In genomic region chr20:64223526-64224067, GRCh38 we compare ENCODE assay signal across 11 cellular contexts. TPM values are rescaled to one million over a fixed set of nuclear protein-coding genes. Genes with fewer than 3 reads are reported as not detected.
DNase-seq lines count a peak whose midpoint lies in the region; ATAC-seq, FAIRE-seq and TF ChIP-seq lines count a peak whose summit lies in the region.
"Had no signal": no experiment of that assay in that cellular context is flagged by ENCODE, and none has a peak within 500 bp of the region (broad histone marks: within the 10 kb centered on the region; RNA-seq: fewer than 3 reads in every experiment).

No MANE protein-coding gene starts in this region.

- peak overlapping the region; percentile 14; the same call in 1 of the 2 replicates for H2BK15ac ChIP-seq in H1 (ENCODE audit: low read length)

- no peak overlapping the region for H3K4ac ChIP-seq in H1 (replicated peaks; ENCODE audit: insufficient read length, low read depth, low read length)

- ATAC-seq in GM18517 (IDR thresholded peaks at IDR 0.05; ENCODE audit: unreplicated experiment), result no peak
- ATAC-seq in GM18907 (IDR thresholded peaks at IDR 0.05; ENCODE audit: unreplicated experiment), result no peak

- no peaks in the 10 kb centered on the region for H3K9me3 ChIP-seq in H1 (ENCODE audit: insufficient read depth in 2 of 2, low read depth in 1 of 2, low read length in 1 of 2)

- TF ChIP-seq EP300 in H1 (IDR thresholded peaks at IDR 0.05; ENCODE audit: borderline replicate concordance in 1 of 2, low read depth in 2 of 2, low read length in 2 of 2), result peak in 1 of 2 experiments; percentile 66; a peak in 1 of 3 replicates

- TF ChIP-seq CTCF in H1 (IDR thresholded peaks at IDR 0.05; ENCODE audit: control extremely low read depth in 1 of 3, insufficient read depth in 1 of 3, low read depth in 1 of 3, low read length in 3 of 3) (peak; percentile 88 to 91 (median 90)), mesothelial cell of epicardium (IDR thresholded peaks at IDR 0.05; ENCODE audit: unreplicated experiment) (no peak)

- POLR2A ChIA-PET in H1 (lab: Charles Lee; ENCODE audit: partially characterized antibody), result interaction anchor here (0.9 to 2.1 kb wide), 4 partner anchors 14 to 85 kb away, joined by 4 to 11 read pairs (median 5); partner anchors contain the start of gene PCMTD2

- no peak overlapping the region for H3K27ac ChIP-seq in H1 (ENCODE audit: low read depth, low read length)

- H4K20me1 ChIP-seq in H1 (replicated peaks in 1 of 2; ENCODE audit: control insufficient read depth in 1 of 2, insufficient read depth in 2 of 2, low read length in 2 of 2), result no peaks in the 10 kb centered on the region

- peak overlapping the region; percentile 45; the same call in 1 of the 2 replicates for H2BK12ac ChIP-seq in H1 (ENCODE audit: low read depth, low read length)

- H3K56ac ChIP-seq in H1 (replicated peaks; ENCODE audit: insufficient read length, low read depth, low read length), result no peak overlapping the region

- H3K27me3 ChIP-seq in H1 (replicated peaks in 1 of 4; ENCODE audit: control insufficient read depth in 3 of 4, extremely low read depth in 1 of 4, insufficient read depth in 3 of 4, low read length in 3 of 4), result no peaks in the 10 kb centered on the region

- H2BK5ac ChIP-seq in H1 (ENCODE audit: low read depth, low read length), result peak overlapping the region; percentile 89; the same call in 1 of the 2 replicates

- peaks cover 0 to 12% (median 10%) of the 10 kb centered on the region in 4 experiments; a peak in 6 of 7 replicates for H3K4me1 ChIP-seq in H1 (replicated peaks in 1 of 4; ENCODE audit: control insufficient read depth in 3 of 4, insufficient read depth in 4 of 4, low read length in 3 of 4)

- H3K4me3 Mint-ChIP-seq in mesothelial cell of epicardium, result peak overlapping the region; percentile 7
- H3K4me3 Mint-ChIP-seq: activated naive CD4-positive, alpha-beta T cell treated with anti-CD3 and anti-CD28 coated beads, Interleukin-2, amount 50 U/mL, for 24 hours had no signal

- H2BK20ac ChIP-seq in H1 (ENCODE audit: low read length), result peak overlapping the region; percentile 18; the same call in 1 of the 2 replicates

- 0 out of 2 replicates have a peak overlapping the region, but pooled peaks have one; percentile 19 for H2AFZ ChIP-seq in H1 (ENCODE audit: low read length)

- peak overlapping the region; percentile 0 for H4K5ac ChIP-seq in H1 (ENCODE audit: insufficient read length, low read depth, low read length)

- TF ChIP-seq RAD21 in H1 (IDR thresholded peaks at IDR 0.05 in 1 of 2, conservative IDR thresholded peaks at IDR 0.05 in 1 of 2; ENCODE audit: low read depth in 2 of 2, low read length in 2 of 2), result peak; percentile 67 to 78

- no peaks in the 10 kb centered on the region for H3K79me2 ChIP-seq in H1 (ENCODE audit: control insufficient read depth in 1 of 2, insufficient read depth in 2 of 2, low read length in 2 of 2)

- H4K91ac ChIP-seq in H1 (replicated peaks; ENCODE audit: insufficient read length, low read length), result peak overlapping the region; percentile 47

- H3K4me2 ChIP-seq in H1 (ENCODE audit: insufficient read depth in 1 of 2, low read depth in 2 of 2, low read length in 2 of 2), result peak overlapping the region; percentile 57 to 61

- peak overlapping the region; percentile 4; the same call in 1 of the 2 replicates for H4K8ac ChIP-seq in H1 (ENCODE audit: extremely low read depth, insufficient read depth, low read length)

- H3K27ac Mint-ChIP-seq in mesothelial cell of epicardium, result peak overlapping the region; percentile 97
- H3K27ac Mint-ChIP-seq: activated naive CD4-positive, alpha-beta T cell treated with anti-CD3 and anti-CD28 coated beads, Interleukin-2, amount 50 U/mL, for 24 hours had no signal

- no peaks in the 10 kb centered on the region for H3K9me3 Mint-ChIP-seq in mesothelial cell of epicardium
- H3K9me3 Mint-ChIP-seq: activated naive CD4-positive, alpha-beta T cell treated with anti-CD3 and anti-CD28 coated beads, Interleukin-2, amount 50 U/mL, for 24 hours had no signal

- peaks cover 15% of the 10 kb centered on the region for H3K27me3 Mint-ChIP-seq in mesothelial cell of epicardium (ENCODE audit: low read depth)
- H3K27me3 Mint-ChIP-seq: activated naive CD4-positive, alpha-beta T cell treated with anti-CD3 and anti-CD28 coated beads, Interleukin-2, amount 50 U/mL, for 24 hours had no signal

- WGBS in H1 (ENCODE audit: extremely low coverage in 1 of 2, insufficient coverage in 1 of 2, insufficient read length in 1 of 2, insufficient replicate concordance in 2 of 2, low coverage in 1 of 2, low lambda C conversion rate in 2 of 2, missing lambda C conversion rate in 1 of 2), 2 experiments, result 25% methylated on average over 13 of the region's 13 CpGs; no CpG with 5 or more reads in 1 of the 2 experiments

- no peak overlapping the region for H2BK120ac ChIP-seq in H1 (replicated peaks; ENCODE audit: low read depth, low read length)

- H3K14ac ChIP-seq in H1 (ENCODE audit: insufficient read length), result no peak overlapping the region

- H3K23me2 ChIP-seq in H1 (ENCODE audit: low read depth, low read length), result no peaks in the 10 kb centered on the region

- H2AK5ac ChIP-seq in H1 (ENCODE audit: low read depth, low read length), result no peak overlapping the region

- no peaks in the 10 kb centered on the region for H3K36me3 Mint-ChIP-seq in mesothelial cell of epicardium
- H3K36me3 Mint-ChIP-seq: activated naive CD4-positive, alpha-beta T cell treated with anti-CD3 and anti-CD28 coated beads, Interleukin-2, amount 50 U/mL, for 24 hours had no signal

- no peak overlapping the region for H3K23ac ChIP-seq in H1 (ENCODE audit: insufficient read length)

- peaks cover 37% of the 10 kb centered on the region for H3K4me1 Mint-ChIP-seq in mesothelial cell of epicardium

- no peaks in the 10 kb centered on the region for H3K36me3 ChIP-seq in H1 (ENCODE audit: control insufficient read depth in 2 of 4, insufficient read depth in 4 of 4, low read length in 3 of 4)

- TF ChIP-seq POLR2A in H1 (IDR thresholded peaks at IDR 0.05; ENCODE audit: control extremely low read depth in 1 of 2, low read depth in 2 of 2, low read length in 2 of 2), result no peak

- H3K18ac ChIP-seq in H1 (ENCODE audit: extremely low read depth, low read length), result peak overlapping the region; percentile 49

- FAIRE-seq in H1 (lab: Jason Lieb, UNC), result no peak
- FAIRE-seq: RCC 7860 had no signal

- no peaks in the 10 kb centered on the region for H3K79me1 ChIP-seq in H1 (ENCODE audit: low read depth, low read length)

- H3K9ac ChIP-seq in H1 (replicated peaks in 1 of 4; ENCODE audit: extremely low read depth in 1 of 4, low read depth in 3 of 4, low read length in 3 of 4), result peak overlapping the region in 1 of 4 experiments; percentile 26; a peak in 1 of 7 replicates

- H3K4me3 ChIP-seq in H1 (ENCODE audit: extremely low read depth in 1 of 4, insufficient read depth in 2 of 4, low read depth in 3 of 4, low read length in 4 of 4), result no peak overlapping the region; a peak in 1 of 8 replicates

- CTCF ChIA-PET in H1 (lab: Charles Lee; ENCODE audit: partially characterized antibody), result interaction anchor here (0.9 to 3.9 kb wide), 30 partner anchors 10 to 170 kb away, joined by 3 to 41 read pairs (median 6); partner anchors contain the start of genes LKAAEAR1 and PCMTD2

- peak; percentile 80 for DNase-seq in DMS79 (lab: John Stamatoyannopoulos, UW)
- peak; percentile 90 for DNase-seq in NCI-H2107 treated with DMSO at 0.1 percent for 48 hours (lab: John Stamatoyannopoulos, UW; ENCODE audit: unreplicated experiment)
- peak; percentile 63 to 88 for DNase-seq in H1 (ENCODE audit: low read depth in 1 of 2, low spot score in 2 of 2)
- DNase-seq in mesothelial cell of epicardium (ENCODE audit: low spot score in 2 of 2, unreplicated experiment in 2 of 2), result peak; percentile 56 to 72
- DNase-seq in cerebellar cortex (ENCODE audit: low spot score), result no peak
- DNase-seq in AML-193 (lab: John Stamatoyannopoulos, UW), result no peak

TF ChIP-seq in H1, 55 proteins besides CTCF, POLR2A, EP300 and RAD21 (continues in another document):
- TF ChIP-seq BRCA1 (IDR thresholded peaks at IDR 0.05; ENCODE audit: low read depth, low read length) (no peak), JUN (IDR thresholded peaks at IDR 0.05; ENCODE audit: low read depth, low read length) (no peak), FOSL1 (IDR thresholded peaks at IDR 0.05; ENCODE audit: insufficient read depth, low read depth, low read length) (no peak), RBBP5 (IDR thresholded peaks at IDR 0.05; ENCODE audit: borderline replicate concordance, low read depth, low read length) (peak; percentile 81; the same call in 1 of the 2 replicates), CHD1 (IDR thresholded peaks at IDR 0.05; ENCODE audit: low read depth, low read length) (no peak), EGR1 (IDR thresholded peaks at IDR 0.05; ENCODE audit: borderline replicate concordance, low read depth, low read length) (no peak), SIN3A (conservative IDR thresholded peaks at IDR 0.05 in 1 of 2, IDR thresholded peaks at IDR 0.05 in 1 of 2; ENCODE audit: low read depth in 1 of 2, low read length in 2 of 2) (no peak), CEBPB (IDR thresholded peaks at IDR 0.05; ENCODE audit: low read depth, low read length) (no peak)

RNA-seq across cellular contexts. Expression of gene PCMTD2, which starts 32.0 kb away (rescaled TPM):
- total RNA-seq in H1 (2021; fragmentation: NEBNext Ultra II Directional; extraction: Animal tissue kit (Norgen Biotek cat#: 25700)), result 55.1 and 57.8 TPM in 2 replicates
- polyA plus RNA-seq in H1 (2011; rRNA removed), result 21.4 and 24.6 TPM in 2 replicates
- 44.6 TPM for polyA plus RNA-seq in H1 (2011; cell fraction: cytosol; rRNA removed)
- polyA plus RNA-seq in H1 (2011; cell fraction: nucleus; rRNA removed), result 23.3 TPM
- polyA plus RNA-seq in H1 (2012, experiment 1 of 2), result 39.3 to 55.1 TPM (median 48.2 TPM) in 4 replicates
- polyA plus RNA-seq in H1 (2012, experiment 2 of 2), result 3.9 TPM
- polyA plus RNA-seq in H1 (2013, experiment 1 of 2), result 28.9 TPM
- polyA plus RNA-seq in H1 (2013, experiment 2 of 2), result 28.7 TPM
- 33.6 and 34.0 TPM in 2 replicates for polyA minus RNA-seq in H1 (2011; rRNA and poly(A)+ RNA removed)
- 25.6 TPM for polyA minus RNA-seq in H1 (2011; cell fraction: cytosol; rRNA and poly(A)+ RNA removed)
- 23.9 TPM for polyA minus RNA-seq in H1 (2011; cell fraction: nucleus; rRNA and poly(A)+ RNA removed)
- 111 to 120 TPM (median 116 TPM) in 3 replicates for total RNA-seq in mesothelial cell of epicardium

RNA-seq across cellular contexts. Expression of gene MYT1, which starts 59.3 kb away (rescaled TPM):
- 1.1 and 2.0 TPM in 2 replicates for total RNA-seq in H1 (2021; fragmentation: NEBNext Ultra II Directional; extraction: Animal tissue kit (Norgen Biotek cat#: 25700))
- polyA plus RNA-seq in H1 (2011; rRNA removed), result 0.63 and 1.0 TPM in 2 replicates
- 0.96 TPM for polyA plus RNA-seq in H1 (2011; cell fraction: cytosol; rRNA removed)
- 2.8 TPM for polyA plus RNA-seq in H1 (2011; cell fraction: nucleus; rRNA removed)
- 0.51 to 1.5 TPM (median 1.1 TPM) in 4 replicates for polyA plus RNA-seq in H1 (2012, experiment 1 of 2)
- polyA plus RNA-seq in H1 (2012, experiment 2 of 2), result 0.24 TPM
- 1.2 TPM for polyA plus RNA-seq in H1 (2013, experiment 1 of 2)
- 0.90 TPM for polyA plus RNA-seq in H1 (2013, experiment 2 of 2)
- 0.88 and 0.95 TPM in 2 replicates for polyA minus RNA-seq in H1 (2011; rRNA and poly(A)+ RNA removed)
- polyA minus RNA-seq in H1 (2011; cell fraction: cytosol; rRNA and poly(A)+ RNA removed), result 1.3 TPM
- polyA minus RNA-seq in H1 (2011; cell fraction: nucleus; rRNA and poly(A)+ RNA removed), result 1.00 TPM
- 0.16 to 0.34 TPM (median 0.20 TPM) in 3 replicates for total RNA-seq in mesothelial cell of epicardium
- total RNA-seq: mammary epithelial cell had no signal

Comparison
In these comparisons a context has a peak if more than half of its experiments do, and no peak if none do; other contexts are left out.
1. DNase-seq: peak in DMS79 (single experiment), NCI-H2107 treated with DMSO at 0.1 percent for 48 hours (single experiment), H1 (2 of 2) and mesothelial cell of epicardium (2 of 2); none in cerebellar cortex (single experiment) and AML-193 (0 of 2).